Comparison of ENCODE assay signal across 1 cellular context in the genomic region with DNA sequence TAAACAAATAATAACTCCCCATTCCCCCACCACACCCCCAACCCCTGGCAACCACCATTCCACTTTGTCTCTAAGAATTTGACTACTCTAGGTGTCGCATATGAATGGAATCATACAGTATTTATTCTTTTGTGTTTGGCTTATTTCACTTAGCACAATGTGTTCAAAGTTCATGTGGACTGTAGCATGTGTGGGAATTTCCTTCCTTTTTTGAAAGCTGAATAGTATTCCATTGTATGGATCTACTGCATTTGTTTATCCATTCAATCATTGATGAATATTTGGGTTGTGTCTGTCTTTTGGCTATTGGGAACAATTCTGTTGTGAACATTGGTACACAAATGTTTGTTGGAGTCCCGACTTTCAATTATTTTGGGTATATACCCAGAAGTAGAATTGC.
A peak's percentile ranks its signal among the peaks of the same experiment; 100 is the strongest.
TF ChIP-seq lines count a peak whose summit lies in the region.

No MANE protein-coding gene starts in this region.

TF ChIP-seq in HepG2, 621 proteins besides CTCF, POLR2A, EP300 and RAD21 (continued from another document and continues in another):
- TF ChIP-seq, protein P1, sequence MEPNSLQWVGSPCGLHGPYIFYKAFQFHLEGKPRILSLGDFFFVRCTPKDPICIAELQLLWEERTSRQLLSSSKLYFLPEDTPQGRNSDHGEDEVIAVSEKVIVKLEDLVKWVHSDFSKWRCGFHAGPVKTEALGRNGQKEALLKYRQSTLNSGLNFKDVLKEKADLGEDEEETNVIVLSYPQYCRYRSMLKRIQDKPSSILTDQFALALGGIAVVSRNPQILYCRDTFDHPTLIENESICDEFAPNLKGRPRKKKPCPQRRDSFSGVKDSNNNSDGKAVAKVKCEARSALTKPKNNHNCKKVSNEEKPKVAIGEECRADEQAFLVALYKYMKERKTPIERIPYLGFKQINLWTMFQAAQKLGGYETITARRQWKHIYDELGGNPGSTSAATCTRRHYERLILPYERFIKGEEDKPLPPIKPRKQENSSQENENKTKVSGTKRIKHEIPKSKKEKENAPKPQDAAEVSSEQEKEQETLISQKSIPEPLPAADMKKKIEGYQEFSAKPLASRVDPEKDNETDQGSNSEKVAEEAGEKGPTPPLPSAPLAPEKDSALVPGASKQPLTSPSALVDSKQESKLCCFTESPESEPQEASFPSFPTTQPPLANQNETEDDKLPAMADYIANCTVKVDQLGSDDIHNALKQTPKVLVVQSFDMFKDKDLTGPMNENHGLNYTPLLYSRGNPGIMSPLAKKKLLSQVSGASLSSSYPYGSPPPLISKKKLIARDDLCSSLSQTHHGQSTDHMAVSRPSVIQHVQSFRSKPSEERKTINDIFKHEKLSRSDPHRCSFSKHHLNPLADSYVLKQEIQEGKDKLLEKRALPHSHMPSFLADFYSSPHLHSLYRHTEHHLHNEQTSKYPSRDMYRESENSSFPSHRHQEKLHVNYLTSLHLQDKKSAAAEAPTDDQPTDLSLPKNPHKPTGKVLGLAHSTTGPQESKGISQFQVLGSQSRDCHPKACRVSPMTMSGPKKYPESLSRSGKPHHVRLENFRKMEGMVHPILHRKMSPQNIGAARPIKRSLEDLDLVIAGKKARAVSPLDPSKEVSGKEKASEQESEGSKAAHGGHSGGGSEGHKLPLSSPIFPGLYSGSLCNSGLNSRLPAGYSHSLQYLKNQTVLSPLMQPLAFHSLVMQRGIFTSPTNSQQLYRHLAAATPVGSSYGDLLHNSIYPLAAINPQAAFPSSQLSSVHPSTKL (CRISPR knock-in tag; IDR thresholded peaks at IDR 0.05), result peak; percentile 72
- no peak for TF ChIP-seq ZNF770 (CRISPR knock-in tag; IDR thresholded peaks at IDR 0.05)
- TF ChIP-seq ZMYM4 (CRISPR knock-in tag; IDR thresholded peaks at IDR 0.05), result no peak
- TF ChIP-seq DMAP1 (CRISPR knock-in tag; IDR thresholded peaks at IDR 0.05), result no peak
- no peak for TF ChIP-seq TEAD3 (CRISPR knock-in tag; optimal IDR thresholded peaks at IDR 0.05; ENCODE audit: borderline replicate concordance)
- peak; percentile 45; the same call in 1 of the 2 replicates for TF ChIP-seq HMG20A (CRISPR knock-in tag; IDR thresholded peaks at IDR 0.05; ENCODE audit: borderline replicate concordance)
- TF ChIP-seq HDAC1 (CRISPR knock-in tag; IDR thresholded peaks at IDR 0.05), result peak; percentile 46; the same call in 1 of the 2 replicates
- TF ChIP-seq, protein P2, sequence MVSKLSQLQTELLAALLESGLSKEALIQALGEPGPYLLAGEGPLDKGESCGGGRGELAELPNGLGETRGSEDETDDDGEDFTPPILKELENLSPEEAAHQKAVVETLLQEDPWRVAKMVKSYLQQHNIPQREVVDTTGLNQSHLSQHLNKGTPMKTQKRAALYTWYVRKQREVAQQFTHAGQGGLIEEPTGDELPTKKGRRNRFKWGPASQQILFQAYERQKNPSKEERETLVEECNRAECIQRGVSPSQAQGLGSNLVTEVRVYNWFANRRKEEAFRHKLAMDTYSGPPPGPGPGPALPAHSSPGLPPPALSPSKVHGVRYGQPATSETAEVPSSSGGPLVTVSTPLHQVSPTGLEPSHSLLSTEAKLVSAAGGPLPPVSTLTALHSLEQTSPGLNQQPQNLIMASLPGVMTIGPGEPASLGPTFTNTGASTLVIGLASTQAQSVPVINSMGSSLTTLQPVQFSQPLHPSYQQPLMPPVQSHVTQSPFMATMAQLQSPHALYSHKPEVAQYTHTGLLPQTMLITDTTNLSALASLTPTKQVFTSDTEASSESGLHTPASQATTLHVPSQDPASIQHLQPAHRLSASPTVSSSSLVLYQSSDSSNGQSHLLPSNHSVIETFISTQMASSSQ (IDR thresholded peaks at IDR 0.05; ENCODE audit: low read depth), result no peak
- TF ChIP-seq, protein P2 (CRISPR knock-in tag; IDR thresholded peaks at IDR 0.05; ENCODE audit: borderline replicate concordance), result no peak
- no peak for TF ChIP-seq ZNF264 (CRISPR knock-in tag; IDR thresholded peaks at IDR 0.05)
- no peak for TF ChIP-seq ZNF670 (CRISPR knock-in tag; IDR thresholded peaks at IDR 0.05; ENCODE audit: borderline replicate concordance)
- no peak for TF ChIP-seq SP1 (IDR thresholded peaks at IDR 0.05)
- no peak for TF ChIP-seq SP1 (CRISPR knock-in tag; IDR thresholded peaks at IDR 0.05)
- no peak for TF ChIP-seq JDP2 (CRISPR knock-in tag; IDR thresholded peaks at IDR 0.05; ENCODE audit: borderline replicate concordance)
- TF ChIP-seq ELF3 (CRISPR knock-in tag; IDR thresholded peaks at IDR 0.05), result peak; percentile 71
- TF ChIP-seq, protein P3, sequence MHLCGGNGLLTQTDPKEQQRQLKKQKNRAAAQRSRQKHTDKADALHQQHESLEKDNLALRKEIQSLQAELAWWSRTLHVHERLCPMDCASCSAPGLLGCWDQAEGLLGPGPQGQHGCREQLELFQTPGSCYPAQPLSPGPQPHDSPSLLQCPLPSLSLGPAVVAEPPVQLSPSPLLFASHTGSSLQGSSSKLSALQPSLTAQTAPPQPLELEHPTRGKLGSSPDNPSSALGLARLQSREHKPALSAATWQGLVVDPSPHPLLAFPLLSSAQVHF (CRISPR knock-in tag; IDR thresholded peaks at IDR 0.05), result no peak
- TF ChIP-seq ZNF550 (CRISPR knock-in tag; IDR thresholded peaks at IDR 0.05; ENCODE audit: borderline replicate concordance), result no peak
- no peak for TF ChIP-seq CENPX (CRISPR knock-in tag; IDR thresholded peaks at IDR 0.05)
- TF ChIP-seq RARA (CRISPR knock-in tag; IDR thresholded peaks at IDR 0.05), result peak; percentile 58
- TF ChIP-seq ATM (IDR thresholded peaks at IDR 0.05; ENCODE audit: borderline replicate concordance), result no peak
- TF ChIP-seq ZNF652 (CRISPR knock-in tag; IDR thresholded peaks at IDR 0.05; ENCODE audit: borderline replicate concordance, low read depth), result no peak
- no peak; the same call in none of the 2 replicates for TF ChIP-seq SMAD3 (CRISPR knock-in tag; IDR thresholded peaks at IDR 0.05)
- TF ChIP-seq ZNF326 (CRISPR knock-in tag; IDR thresholded peaks at IDR 0.05; ENCODE audit: borderline replicate concordance), result no peak
- TF ChIP-seq KLF15 (CRISPR knock-in tag; IDR thresholded peaks at IDR 0.05; ENCODE audit: borderline replicate concordance), result no peak
- TF ChIP-seq FOXA1 (IDR thresholded peaks at IDR 0.05), result no peak
- peak; percentile 66; the same call in 1 of the 2 replicates for TF ChIP-seq FOXA1 (CRISPR knock-in tag; IDR thresholded peaks at IDR 0.05)
- no peak for TF ChIP-seq ZNF572 (CRISPR knock-in tag; IDR thresholded peaks at IDR 0.05)
- TF ChIP-seq ZNF12 (CRISPR knock-in tag; IDR thresholded peaks at IDR 0.05), result no peak
- no peak for TF ChIP-seq ZNF317 (CRISPR knock-in tag; IDR thresholded peaks at IDR 0.05)
- TF ChIP-seq ZBTB7B (CRISPR knock-in tag; IDR thresholded peaks at IDR 0.05), result no peak
- TF ChIP-seq NAIF1 (CRISPR knock-in tag; IDR thresholded peaks at IDR 0.05; ENCODE audit: borderline replicate concordance), result no peak
- no peak for TF ChIP-seq NR2F2 (IDR thresholded peaks at IDR 0.05; ENCODE audit: borderline replicate concordance, low read depth)
- no peak for TF ChIP-seq ZNF235 (CRISPR knock-in tag; IDR thresholded peaks at IDR 0.05; ENCODE audit: borderline replicate concordance)
- no peak for TF ChIP-seq ZNF558 (CRISPR knock-in tag; IDR thresholded peaks at IDR 0.05; ENCODE audit: borderline replicate concordance)
- no peak for TF ChIP-seq NBN (conservative IDR thresholded peaks at IDR 0.05)
- no peak for TF ChIP-seq DZIP1 (CRISPR knock-in tag; IDR thresholded peaks at IDR 0.05)
- no peak for TF ChIP-seq ZNF30 (CRISPR knock-in tag; IDR thresholded peaks at IDR 0.05)
- TF ChIP-seq RCOR2 (CRISPR knock-in tag; IDR thresholded peaks at IDR 0.05), result peak; percentile 83
- no peak for TF ChIP-seq BORCS8-MEF2B (CRISPR knock-in tag; IDR thresholded peaks at IDR 0.05)
- TF ChIP-seq SKI (IDR thresholded peaks at IDR 0.05; ENCODE audit: partially characterized antibody), result peak; percentile 14
- TF ChIP-seq ZNF503 (CRISPR knock-in tag; IDR thresholded peaks at IDR 0.05), result no peak
- TF ChIP-seq KDM5A (IDR thresholded peaks at IDR 0.05; ENCODE audit: borderline replicate concordance, low read length), result no peak
- no peak for TF ChIP-seq BRF2 (CRISPR knock-in tag; IDR thresholded peaks at IDR 0.05)
- no peak for TF ChIP-seq AGO1 (IDR thresholded peaks at IDR 0.05; ENCODE audit: low read depth, low read length, poor library complexity, severe bottlenecking)
- no peak for TF ChIP-seq ZNF619 (CRISPR knock-in tag; IDR thresholded peaks at IDR 0.05)
- no peak for TF ChIP-seq NFATC3 (CRISPR knock-in tag; IDR thresholded peaks at IDR 0.05)
- TF ChIP-seq GLMP (CRISPR knock-in tag; IDR thresholded peaks at IDR 0.05; ENCODE audit: borderline replicate concordance), result no peak
- TF ChIP-seq ZNF34 (CRISPR knock-in tag; IDR thresholded peaks at IDR 0.05; ENCODE audit: borderline replicate concordance), result no peak
- no peak for TF ChIP-seq FOSL2 (CRISPR knock-in tag; IDR thresholded peaks at IDR 0.05)
